16 cellular contexts compared by ENCODE assay signal in the genomic region with DNA sequence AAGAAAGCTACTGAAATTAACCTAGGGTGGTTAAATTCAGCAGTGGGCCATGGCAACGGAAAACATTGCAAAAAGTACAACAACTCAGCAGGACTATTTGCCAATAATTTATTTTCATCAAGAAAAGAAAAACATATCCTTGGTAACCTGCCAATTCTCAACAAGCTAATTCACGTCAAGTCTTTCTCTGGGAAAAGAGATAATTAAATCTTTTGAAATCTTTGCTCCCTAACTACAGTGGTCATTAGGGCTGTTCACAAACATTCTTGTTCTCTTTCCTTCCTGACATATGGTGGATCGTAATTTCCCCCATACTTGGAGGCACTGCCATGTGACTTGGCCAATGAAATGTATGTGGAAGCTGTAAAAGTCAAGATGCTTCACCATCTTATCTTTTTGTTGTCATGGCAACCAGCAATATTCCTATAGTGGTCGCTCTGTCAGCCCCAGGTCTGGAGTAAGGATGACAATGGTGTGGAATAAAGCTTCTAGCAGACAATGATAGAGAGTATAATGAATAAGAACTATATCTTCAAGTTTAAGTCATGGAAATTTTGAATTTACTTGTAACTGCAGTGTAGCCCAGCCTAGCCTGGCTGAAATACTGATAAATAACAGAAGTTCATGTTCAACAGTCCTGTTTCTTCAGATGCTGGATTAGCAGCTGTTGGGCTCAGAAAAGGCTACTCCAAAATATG. TPM values are rescaled to one million over a fixed set of nuclear protein-coding genes. Genes with fewer than 3 reads are reported as not detected.
DNase-seq lines count a peak whose midpoint lies in the region; ATAC-seq and TF ChIP-seq lines count a peak whose summit lies in the region.
"Had no signal": no experiment of that assay in that cellular context is flagged by ENCODE, and none has a peak within 500 bp of the region (broad histone marks: within the 10 kb centered on the region; RNA-seq: fewer than 3 reads in every experiment).

No MANE protein-coding gene starts in this region.

- TF ChIP-seq CTCF in A673 (conservative IDR thresholded peaks at IDR 0.05; ENCODE audit: low read depth, low read length): no peak
- no peak for TF ChIP-seq CTCF in fibroblast of villous mesenchyme (IDR thresholded peaks at IDR 0.05; ENCODE audit: insufficient read depth, low read depth, low read length)
- no peak for TF ChIP-seq CTCF in GM20000 (IDR thresholded peaks at IDR 0.05; ENCODE audit: extremely low read depth, missing control alignments)

- H3K9me3 ChIP-seq in A673 (ENCODE audit: low read depth, low read length, poor library complexity, severe bottlenecking): no peaks in the 10 kb centered on the region

- CTCF ChIA-PET in A673 (lab: Charles Lee): no interaction called here
- CTCF ChIA-PET in activated naive CD4-positive, alpha-beta T cell treated with anti-CD3 and anti-CD28 coated beads for 36 hours (lab: Charles Lee): no interaction called here

- no peak for ATAC-seq in HG02884 (IDR thresholded peaks at IDR 0.05; ENCODE audit: unreplicated experiment)
- ATAC-seq: activated T-cell treated with anti-CD3 and anti-CD28 coated beads, Interleukin-2, amount 50 U/mL, for 72 hours; WTC11 had no signal

- H3K27ac Mint-ChIP-seq in activated naive CD4-positive, alpha-beta T cell treated with anti-CD3 and anti-CD28 coated beads for 36 hours: no peak overlapping the region
- H3K27ac Mint-ChIP-seq: activated naive CD8-positive, alpha-beta T cell; activated T-cell treated with anti-CD3 and anti-CD28 coated beads, Interleukin-2, amount 50 U/mL, for 72 hours; type B pancreatic cell; WTC11 had no signal

- H3K4me3 ChIP-seq in A673 (ENCODE audit: low read depth, low read length, poor library complexity, severe bottlenecking) (no peak overlapping the region), fibroblast of villous mesenchyme (ENCODE audit: low read depth, low read length) (no peak overlapping the region)

- POLR2A ChIA-PET in A673 (lab: Charles Lee; ENCODE audit: low non-redundant PET): no interaction called here

- intact Hi-C loops in A673 (cut with micrococcal nuclease; ENCODE audit: unreplicated experiment): no loop called here
- intact Hi-C loops in activated naive CD4-positive, alpha-beta T cell treated with anti-CD3 and anti-CD28 coated beads for 36 hours (cut with micrococcal nuclease): no loop called here

- no peak overlapping the region for H3K27ac ChIP-seq in A673 (ENCODE audit: low read depth, low read length, poor library complexity, severe bottlenecking)

- no peaks in the 10 kb centered on the region for H3K27me3 ChIP-seq in A673 (replicated peaks; ENCODE audit: insufficient read depth, low read depth, low read length, poor library complexity)

- no peaks in the 10 kb centered on the region for H3K27me3 Mint-ChIP-seq in activated naive CD4-positive, alpha-beta T cell treated with anti-CD3 and anti-CD28 coated beads for 36 hours (ENCODE audit: low read depth)
- H3K27me3 Mint-ChIP-seq: activated naive CD8-positive, alpha-beta T cell; type B pancreatic cell had no signal

- no peaks in the 10 kb centered on the region for H3K4me1 Mint-ChIP-seq in activated naive CD4-positive, alpha-beta T cell treated with anti-CD3 and anti-CD28 coated beads for 36 hours (ENCODE audit: low read depth)
- H3K4me1 Mint-ChIP-seq: WTC11 had no signal

- no TSS peak for BruUV-seq in A673 (replicated peaks; lab: Mats Ljungman, UMichigan)

- H3K36me3 Mint-ChIP-seq in activated naive CD4-positive, alpha-beta T cell treated with anti-CD3 and anti-CD28 coated beads for 36 hours (ENCODE audit: low read depth): no peaks in the 10 kb centered on the region
- H3K36me3 Mint-ChIP-seq: activated naive CD8-positive, alpha-beta T cell; CD4-positive, CD25-positive, alpha-beta regulatory T cell; type B pancreatic cell; WTC11 had no signal

- DNase-seq in A673 (ENCODE audit: low spot score) (peak; percentile 41), NCI-H1105 treated with DMSO at 0.1 percent for 48 hours (lab: John Stamatoyannopoulos, UW) (peak; percentile 92), NCI-H69 (lab: John Stamatoyannopoulos, UW) (peak; percentile 91), fibroblast of villous mesenchyme (ENCODE audit: low read depth) (peak; percentile 76), GM20000 (ENCODE audit: low spot score) (no peak)
- no peak for DNase-seq in activated naive CD4-positive, alpha-beta T cell treated with anti-CD3 and anti-CD28 coated beads for 36 hours
- DNase-seq in activated T-cell treated with anti-CD3 and anti-CD28 coated beads, Interleukin-2, amount 50 U/mL, for 48 hours: no peak
- DNase-seq: activated T-cell treated with anti-CD3 and anti-CD28 coated beads, Interleukin-2, amount 50 U/mL, for 72 hours; CD4-positive, CD25-positive, alpha-beta regulatory T cell; left cardiac atrium; stimulated activated naive CD4-positive, alpha-beta T cell treated with Interleukin-2 at 50 U/mL for 16 hours; T-helper 2 cell had no signal

- no peaks in the 10 kb centered on the region for H3K36me3 ChIP-seq in A673 (ENCODE audit: insufficient read depth, low read length, poor library complexity, severe bottlenecking)

- H3K4me3 Mint-ChIP-seq in activated naive CD4-positive, alpha-beta T cell treated with anti-CD3 and anti-CD28 coated beads for 36 hours: no peak overlapping the region
- H3K4me3 Mint-ChIP-seq: activated naive CD8-positive, alpha-beta T cell; activated T-cell treated with anti-CD3 and anti-CD28 coated beads, Interleukin-2, amount 50 U/mL, for 72 hours; CD4-positive, CD25-positive, alpha-beta regulatory T cell; type B pancreatic cell; WTC11 had no signal

- peaks cover 7% of the 10 kb centered on the region for H3K4me1 ChIP-seq in A673 (ENCODE audit: insufficient read depth, low read length, poor library complexity, severe bottlenecking)

- H3K9me3 Mint-ChIP-seq in activated naive CD4-positive, alpha-beta T cell treated with anti-CD3 and anti-CD28 coated beads for 36 hours: no peaks in the 10 kb centered on the region
- H3K9me3 Mint-ChIP-seq: activated T-cell treated with anti-CD3 and anti-CD28 coated beads, Interleukin-2, amount 50 U/mL, for 72 hours had no signal

RNA-seq across cellular contexts. Expression of gene ZNF326, which starts 29.6 kb away (rescaled TPM):
- total RNA-seq in A673 (2021): 54.4 and 60.1 TPM in 2 replicates
- 9.3 and 12.1 TPM in 2 replicates for total RNA-seq in fibroblast of villous mesenchyme
- 10 to 100 TPM; 17.4 to 17.9 TPM for total RNA-seq in activated naive CD4-positive, alpha-beta T cell treated with anti-CD3 and anti-CD28 coated beads for 36 hours

Comparison
In these comparisons a context has a peak if more than half of its experiments do, and no peak if none do; other contexts are left out.
1. DNase-seq: peak in A673 (single experiment), NCI-H1105 treated with DMSO at 0.1 percent for 48 hours (single experiment), NCI-H69 (single experiment) and fibroblast of villous mesenchyme (single experiment); none in activated naive CD4-positive, alpha-beta T cell treated with anti-CD3 and anti-CD28 coated beads for 36 hours (single experiment), GM20000 (single experiment) and activated T-cell treated with anti-CD3 and anti-CD28 coated beads, Interleukin-2, amount 50 U/mL, for 48 hours (0 of 2).